29 cellular contexts compared by ENCODE assay signal in genomic region chr4:179569549-179569948, GRCh38.
"Had no signal": no experiment of that assay in that cellular context is flagged by ENCODE, and none has a peak within 500 bp of the region (broad histone marks: within the 10 kb centered on the region; RNA-seq: fewer than 3 reads in every experiment).

No MANE protein-coding gene starts in this region.

- H3K4me1 ChIP-seq: stomach, suprapubic skin, testis, thyroid gland, tibial artery, tibial nerve, transverse colon, upper lobe of left lung, upper lobe of right lung, uterus, vagina had no signal

- H3K4me1 Mint-ChIP-seq: stimulated activated effector memory CD8-positive, alpha-beta T cell treated with anti-CD3 and anti-CD28 coated beads, Interleukin-12 subunit alpha, Interleukin-12 subunit beta, amount 100 ng/mL, for 72 hours; stimulated activated naive B cell treated with anti-CD40 and anti-IgM and Interleukin-4, amounts not matched to agents 10 μg/mL and 1 μg/mL and 100 μg/mL, for 72 hours; stimulated activated naive CD8-positive, alpha-beta T cell treated with anti-CD3 and anti-CD28 coated beads, Interleukin-15, amount 100 ng/mL, for 72 hours had no signal

- H3K27me3 ChIP-seq: stomach, suprapubic skin, testis, thyroid gland, tibial artery, tibial nerve, transverse colon, upper lobe of left lung, upper lobe of right lung, uterus, vagina had no signal

- DNase-seq: stimulated activated CD4-positive, alpha-beta T cell treated with anti-CD3 and anti-CD28 coated beads, Interleukin-2, amount 100 ng/mL, for 48 hours; stimulated activated CD4-positive, alpha-beta T cell treated with anti-CD3 and anti-CD28 coated beads, Interleukin-4, amount 100 ng/mL, for 1 hour; stimulated activated CD4-positive, alpha-beta T cell treated with anti-CD3 and anti-CD28 coated beads, Interleukin-4, amount 100 ng/mL, for 24 hours; stimulated activated CD4-positive, alpha-beta T cell treated with anti-CD3 and anti-CD28 coated beads, Interleukin-4, amount 100 ng/mL, for 4 hours; stimulated activated CD8-positive, alpha-beta memory T cell treated with anti-CD3 and anti-CD28 coated beads, Interleukin-4, amount 100 ng/mL, for 48 hours; stimulated activated naive B cell treated with anti-CD40 and anti-IgM and Interleukin-4, amounts not matched to agents 10 μg/mL and 1 μg/mL and 100 μg/mL, for 72 hours; stimulated activated naive CD4-positive, alpha-beta T cell; stimulated activated naive CD4-positive, alpha-beta T cell treated with Interleukin-2 at 50 U/mL for 16 hours; stimulated activated naive CD8-positive, alpha-beta T cell treated with anti-CD3 and anti-CD28 coated beads, Interleukin-15, amount 100 ng/mL, for 72 hours; stimulated activated naive CD8-positive, alpha-beta T cell treated with anti-CD3 and anti-CD28 coated beads, Interleukin-15, Interleukin-2, amounts not matched to agents 100 U/mL and 50 U/mL, for 24 hours; stomach; substantia nigra; testis; thyroid gland; tibial artery; transverse colon; trophoblast cell; upper lobe of left lung; upper lobe of right lung; uterus had no signal

- H3K4me3 Mint-ChIP-seq: stimulated activated effector memory CD8-positive, alpha-beta T cell treated with anti-CD3 and anti-CD28 coated beads, Interleukin-12 subunit alpha, Interleukin-12 subunit beta, amount 100 ng/mL, for 72 hours; stimulated activated memory B cell treated with anti-CD40 and anti-IgM and Interleukin-4, amounts not matched to agents 10 μg/mL and 1 μg/mL and 100 μg/mL, for 72 hours; stimulated activated naive B cell treated with anti-CD40 and anti-IgM and Interleukin-4, amounts not matched to agents 10 μg/mL and 1 μg/mL and 100 μg/mL, for 72 hours; stimulated activated naive CD8-positive, alpha-beta T cell treated with anti-CD3 and anti-CD28 coated beads, Interleukin-15, amount 100 ng/mL, for 72 hours; stimulated activated naive CD8-positive, alpha-beta T cell treated with anti-CD3 and anti-CD28 coated beads, Interleukin-15, Interleukin-2, amounts not matched to agents 100 ng/mL and 50 ng/mL, for 24 hours; type B pancreatic cell had no signal

- H3K27ac Mint-ChIP-seq: stimulated activated effector memory CD8-positive, alpha-beta T cell treated with anti-CD3 and anti-CD28 coated beads, Interleukin-12 subunit alpha, Interleukin-12 subunit beta, amount 100 ng/mL, for 72 hours; stimulated activated memory B cell treated with anti-CD40 and anti-IgM and Interleukin-4, amounts not matched to agents 10 μg/mL and 1 μg/mL and 100 μg/mL, for 72 hours; stimulated activated naive B cell treated with anti-CD40 and anti-IgM and Interleukin-4, amounts not matched to agents 10 μg/mL and 1 μg/mL and 100 μg/mL, for 72 hours; stimulated activated naive CD8-positive, alpha-beta T cell treated with anti-CD3 and anti-CD28 coated beads, Interleukin-15, amount 100 ng/mL, for 72 hours; stimulated activated naive CD8-positive, alpha-beta T cell treated with anti-CD3 and anti-CD28 coated beads, Interleukin-15, Interleukin-2, amounts not matched to agents 100 ng/mL and 50 ng/mL, for 24 hours; type B pancreatic cell had no signal

- FAIRE-seq: urothelium cell line had no signal

- H3K36me3 Mint-ChIP-seq: stimulated activated effector memory CD8-positive, alpha-beta T cell treated with anti-CD3 and anti-CD28 coated beads, Interleukin-12 subunit alpha, Interleukin-12 subunit beta, amount 100 ng/mL, for 72 hours; stimulated activated memory B cell treated with anti-CD40 and anti-IgM and Interleukin-4, amounts not matched to agents 10 μg/mL and 1 μg/mL and 100 μg/mL, for 72 hours; stimulated activated naive B cell treated with anti-CD40 and anti-IgM and Interleukin-4, amounts not matched to agents 10 μg/mL and 1 μg/mL and 100 μg/mL, for 72 hours; type B pancreatic cell had no signal

- H3K27ac ChIP-seq: stomach, suprapubic skin, testis, thoracic aorta, thyroid gland, tibial artery, tibial nerve, transverse colon, upper lobe of left lung, upper lobe of right lung, uterus, vagina had no signal

- H3K4me3 ChIP-seq: stomach, suprapubic skin, testis, thoracic aorta, thyroid gland, tibial artery, tibial nerve, transverse colon, upper lobe of left lung, upper lobe of right lung, uterus, vagina had no signal

- H3K27me3 Mint-ChIP-seq: stimulated activated memory B cell treated with anti-CD40 and anti-IgM and Interleukin-4, amounts not matched to agents 10 μg/mL and 1 μg/mL and 100 μg/mL, for 72 hours; stimulated activated naive B cell treated with anti-CD40 and anti-IgM and Interleukin-4, amounts not matched to agents 10 μg/mL and 1 μg/mL and 100 μg/mL, for 72 hours; stimulated activated naive CD8-positive, alpha-beta T cell treated with anti-CD3 and anti-CD28 coated beads, Interleukin-15, amount 100 ng/mL, for 72 hours; stimulated activated naive CD8-positive, alpha-beta T cell treated with anti-CD3 and anti-CD28 coated beads, Interleukin-15, Interleukin-2, amounts not matched to agents 100 ng/mL and 50 ng/mL, for 24 hours; type B pancreatic cell had no signal

- ATAC-seq: stimulated activated effector memory CD8-positive, alpha-beta T cell treated with anti-CD3 and anti-CD28 coated beads, Interleukin-12 subunit alpha, Interleukin-12 subunit beta, amount 100 ng/mL, for 72 hours; stimulated activated memory B cell treated with anti-CD40 and anti-IgM and Interleukin-4, amounts not matched to agents 10 μg/mL and 1 μg/mL and 100 μg/mL, for 72 hours; stimulated activated naive B cell treated with anti-CD40 and anti-IgM and Interleukin-4, amounts not matched to agents 10 μg/mL and 1 μg/mL and 100 μg/mL, for 72 hours; stimulated activated naive CD8-positive, alpha-beta T cell treated with anti-CD3 and anti-CD28 coated beads, Interleukin-15, amount 100 ng/mL, for 72 hours; stimulated activated naive CD8-positive, alpha-beta T cell treated with anti-CD3 and anti-CD28 coated beads, Interleukin-15, Interleukin-2, amounts not matched to agents 100 U/mL and 50 U/mL, for 24 hours; upper lobe of right lung had no signal

- H3K9me3 Mint-ChIP-seq: type B pancreatic cell had no signal

- H3K36me3 ChIP-seq: stomach, suprapubic skin, thoracic aorta, thyroid gland, tibial artery, tibial nerve, transverse colon, upper lobe of left lung, upper lobe of right lung, uterus, vagina had no signal

- H3K9me3 ChIP-seq: suprapubic skin, testis, thyroid gland, tibial artery, upper lobe of right lung, uterus, vagina had no signal
